1 cellular context compared by ENCODE assay signal in the genomic region with DNA sequence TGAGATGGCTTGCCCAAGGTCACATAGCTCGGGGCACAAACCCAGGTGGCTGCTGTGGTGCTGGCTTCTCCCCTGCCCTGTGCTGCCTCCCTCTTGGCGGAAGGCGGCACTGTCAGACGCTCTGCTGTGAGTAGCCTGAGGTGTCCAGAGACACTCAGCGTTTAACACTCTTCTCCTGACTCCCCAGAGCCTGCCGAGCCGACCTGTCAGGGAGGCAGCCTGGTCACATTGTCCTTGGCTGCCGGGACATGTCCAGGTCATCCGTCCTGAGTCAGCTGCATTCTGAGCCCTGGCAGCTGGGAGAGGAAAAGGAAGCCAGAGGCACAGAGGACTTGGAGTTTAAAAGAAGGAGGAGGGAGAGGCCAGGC.
TF ChIP-seq lines count a peak whose summit lies in the region.

No MANE protein-coding gene starts in this region.

TF ChIP-seq in liver, 16 proteins besides CTCF, POLR2A, EP300 and RAD21 (continued from another document):
- TF ChIP-seq ZBTB33 (IDR thresholded peaks at IDR 0.05) = no peak
- no peak for TF ChIP-seq NR2F2 (IDR thresholded peaks at IDR 0.05)
- TF ChIP-seq HNF4A (conservative IDR thresholded peaks at IDR 0.05) = no peak
